ENCODE assay signal across 24 cellular contexts in the genomic region with DNA sequence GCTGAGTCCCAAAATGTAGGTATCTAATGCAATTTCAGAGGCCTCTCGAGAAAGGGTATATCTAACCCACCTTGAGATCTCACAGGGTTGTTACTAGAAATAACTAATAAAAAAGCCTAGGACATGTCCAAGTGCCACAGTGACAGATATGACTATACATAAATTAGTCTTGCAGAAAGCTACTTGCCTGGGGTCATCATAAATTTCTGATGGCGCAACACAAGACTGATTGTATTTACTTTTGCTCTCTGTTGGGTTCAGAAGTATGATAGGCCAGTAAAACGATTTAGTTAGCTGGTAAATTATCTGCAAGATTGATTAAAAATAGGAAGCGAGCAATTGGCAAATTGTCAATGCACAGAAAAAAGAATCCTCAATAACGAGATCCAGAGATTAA.
DNase-seq lines count a peak whose midpoint lies in the region; ATAC-seq, FAIRE-seq and TF ChIP-seq lines count a peak whose summit lies in the region.
"Had no signal": no experiment of that assay in that cellular context is flagged by ENCODE, and none has a peak within 500 bp of the region (broad histone marks: within the 10 kb centered on the region; RNA-seq: fewer than 3 reads in every experiment).

No MANE protein-coding gene starts in this region.

- H3K27ac ChIP-seq in hepatocyte (peak overlapping the region; percentile 73), small intestine (ENCODE audit: low read depth in 1 of 2, low read length in 1 of 2) (peak overlapping the region in 1 of 2 donors; percentile 20)
- H3K27ac ChIP-seq: BLaER1 had no signal

- no peaks in the 10 kb centered on the region for H3K79me2 ChIP-seq in hepatocyte

- ATAC-seq in HG02970 (IDR thresholded peaks at IDR 0.05; ENCODE audit: low FRiP score, unreplicated experiment) = no peak
- ATAC-seq in HG03135 (IDR thresholded peaks at IDR 0.05; ENCODE audit: unreplicated experiment) = no peak
- ATAC-seq: GM23338, PC-3 had no signal

- peaks cover 24% of the 10 kb centered on the region for H3K4me1 ChIP-seq in BE2C
- peaks cover 3% of the 10 kb centered on the region for H3K4me1 ChIP-seq in hepatocyte (ENCODE audit: insufficient read depth)
- H3K4me1 ChIP-seq in small intestine (ENCODE audit: control insufficient read depth in 2 of 2, insufficient read depth in 1 of 2, low read depth in 1 of 2, low read length in 1 of 2) = peaks cover 0 to 5% of the 10 kb centered on the region in 2 donors
- H3K4me1 ChIP-seq: HAP-1 had no signal

- CTCF ChIA-PET in HEK293T (lab: Yijun Ruan, JAX) = interaction anchor here (0.9 kb wide), 1 partner anchor 193 kb away, joined by 3 read pairs; no protein-coding TSS in a partner anchor

- H4K20me1 ChIP-seq in hepatocyte (ENCODE audit: insufficient read depth, poor library complexity, severe bottlenecking) = no peaks in the 10 kb centered on the region
- H4K20me1 ChIP-seq: BLaER1 had no signal

- 65% methylated on average over 5 of the region's 5 CpGs for WGBS in hepatocyte (ENCODE audit: low lambda C conversion rate, missing lambda C conversion rate)
- WGBS in small intestine, 3 donors = 17 to 63% (median 36%) methylated on average over 5 of the region's 5 CpGs

- no peaks in the 10 kb centered on the region for H3K9me2 ChIP-seq in hepatocyte (replicated peaks; ENCODE audit: insufficient read depth)
- H3K9me2 ChIP-seq: SK-N-SH had no signal

- FAIRE-seq in small intestine (lab: Jason Lieb, UNC) = no peak
- FAIRE-seq: D721Med, G401.6 had no signal

- H2AFZ ChIP-seq in hepatocyte = no peak overlapping the region
- H2AFZ ChIP-seq: GM23338 had no signal

- no peaks in the 10 kb centered on the region for H3K27me3 ChIP-seq in BE2C
- no peaks in the 10 kb centered on the region for H3K27me3 ChIP-seq in hepatocyte
- H3K27me3 ChIP-seq in small intestine (ENCODE audit: control insufficient read depth in 2 of 2, insufficient read depth in 2 of 2, low read length in 2 of 2) = peaks cover 0 to 2% of the 10 kb centered on the region in 2 donors
- H3K27me3 ChIP-seq: BLaER1 had no signal

- H3K4me3 ChIP-seq in BE2C (ENCODE audit: low read depth, low read length) = peak overlapping the region; percentile 34; the same call in 1 of the 2 replicates
- no peak overlapping the region for H3K4me3 ChIP-seq in hepatocyte
- H3K4me3 ChIP-seq in small intestine (ENCODE audit: low read depth in 1 of 2, low read length in 2 of 2) = no peak overlapping the region
- H3K4me3 ChIP-seq: BLaER1, GM23338, HAP-1 had no signal

- H3K9me3 ChIP-seq in BE2C (no peaks in the 10 kb centered on the region), hepatocyte (ENCODE audit: low read depth) (no peaks in the 10 kb centered on the region), small intestine (ENCODE audit: control insufficient read depth, low read depth) (no peaks in the 10 kb centered on the region)
- H3K9me3 ChIP-seq: BLaER1, HAP-1, SK-N-SH had no signal

- no peaks in the 10 kb centered on the region for H3K36me3 ChIP-seq in BE2C
- H3K36me3 ChIP-seq in hepatocyte (replicated peaks; ENCODE audit: insufficient read depth, low read depth) = no peaks in the 10 kb centered on the region
- H3K36me3 ChIP-seq in small intestine (ENCODE audit: control insufficient read depth in 2 of 2, insufficient read depth in 2 of 2, low read length in 2 of 2) = no peaks in the 10 kb centered on the region
- H3K36me3 ChIP-seq: BLaER1, HAP-1 had no signal

- H3K4me2 ChIP-seq in hepatocyte = peak overlapping the region; percentile 55
- H3K4me2 ChIP-seq: BLaER1, GM23338, SK-N-SH had no signal

- POLR2A ChIA-PET in HEK293T (lab: Yijun Ruan, JAX) = no interaction called here

- DNase-seq in BE2C (no peak), HEK293T (ENCODE audit: extremely low spot score) (no peak), hepatocyte (ENCODE audit: low spot score) (no peak), small intestine (peak; percentile 87), NCI-H748 (lab: John Stamatoyannopoulos, UW; ENCODE audit: unreplicated experiment) (no peak)
- DNase-seq: 8988T; ACHN; CD4-positive, CD25-positive, alpha-beta regulatory T cell; NCI-H1105; NCI-H1436 treated with DMSO at 0.1 percent for 48 hours; NCI-H446; NCI-H524 treated with DMSO at 0.1 percent for 48 hours; NCI-H82; NK-92 treated with Interleukin-12 subunit alpha and Interleukin-12 subunit beta, amount 100 ng/mL, for 24 hours; PC-3; SK-N-SH; SW 1271 had no signal

- TF ChIP-seq CTCF in BE2C (IDR thresholded peaks at IDR 0.05; ENCODE audit: low read depth, low read length) = no peak
- no peak for TF ChIP-seq CTCF in hepatocyte (IDR thresholded peaks at IDR 0.05; ENCODE audit: poor library complexity)

TF ChIP-seq in HEK293T, 16 proteins besides CTCF, POLR2A, EP300 and RAD21:
- no peak for TF ChIP-seq ELF4 (IDR thresholded peaks at IDR 0.05)
- no peak for TF ChIP-seq FOXM1 (IDR thresholded peaks at IDR 0.05; ENCODE audit: borderline replicate concordance)
- TF ChIP-seq, protein P1, sequence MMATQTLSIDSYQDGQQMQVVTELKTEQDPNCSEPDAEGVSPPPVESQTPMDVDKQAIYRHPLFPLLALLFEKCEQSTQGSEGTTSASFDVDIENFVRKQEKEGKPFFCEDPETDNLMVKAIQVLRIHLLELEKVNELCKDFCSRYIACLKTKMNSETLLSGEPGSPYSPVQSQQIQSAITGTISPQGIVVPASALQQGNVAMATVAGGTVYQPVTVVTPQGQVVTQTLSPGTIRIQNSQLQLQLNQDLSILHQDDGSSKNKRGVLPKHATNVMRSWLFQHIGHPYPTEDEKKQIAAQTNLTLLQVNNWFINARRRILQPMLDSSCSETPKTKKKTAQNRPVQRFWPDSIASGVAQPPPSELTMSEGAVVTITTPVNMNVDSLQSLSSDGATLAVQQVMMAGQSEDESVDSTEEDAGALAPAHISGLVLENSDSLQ (IDR thresholded peaks at IDR 0.05) = peak; percentile 91
- TF ChIP-seq CTBP1 (IDR thresholded peaks at IDR 0.05; ENCODE audit: borderline replicate concordance) = peak; percentile 59; the same call in 1 of the 2 replicates
- 0 out of 2 replicates have a peak, but pooled peaks have one; percentile 26 for TF ChIP-seq FOXA1 (IDR thresholded peaks at IDR 0.05)
- peak; percentile 36; the same call in 1 of the 2 replicates for TF ChIP-seq LEF1 (IDR thresholded peaks at IDR 0.05; ENCODE audit: borderline replicate concordance)
TF ChIP-seq in HEK293T: peak in this region for 4.
